In genomic region chr18:56185126-56185525, GRCh38 we compare ENCODE assay signal across 4 cellular contexts.
"Had no signal": no experiment of that assay in that cellular context is flagged by ENCODE, and none has a peak within 500 bp of the region (broad histone marks: within the 10 kb centered on the region; RNA-seq: fewer than 3 reads in every experiment).

No MANE protein-coding gene starts in this region.

- H3K27me3 Mint-ChIP-seq: IgD-negative memory B cell had no signal

- ATAC-seq: HepG2, K562 had no signal

- H3K4me3 Mint-ChIP-seq: IgD-negative memory B cell had no signal

- H3K4me1 Mint-ChIP-seq: IgD-negative memory B cell had no signal

- DNase-seq: IMR-90 had no signal

- H3K27ac Mint-ChIP-seq: IgD-negative memory B cell had no signal
